1 cellular context compared by ENCODE assay signal in genomic region chr12:122031342-122032216, GRCh38.
TF ChIP-seq lines count a peak whose summit lies in the region.

No MANE protein-coding gene starts in this region.

TF ChIP-seq in K562, 482 proteins besides CTCF, POLR2A, EP300 and RAD21 (continued from another document):
- TF ChIP-seq E4F1 (CRISPR knock-in tag; IDR thresholded peaks at IDR 0.05; ENCODE audit: borderline replicate concordance) = no peak
- no peak for TF ChIP-seq PPARD (CRISPR knock-in tag; IDR thresholded peaks at IDR 0.05)
- 0 out of 2 replicates have a peak, but pooled peaks have one; percentile 32 for TF ChIP-seq KLF16 (IDR thresholded peaks at IDR 0.05)
- peak in 1 of 2 experiments; percentile 25; a peak in 1 of 4 replicates for TF ChIP-seq RCOR1 (IDR thresholded peaks at IDR 0.05; ENCODE audit: borderline replicate concordance in 1 of 2, low read depth in 2 of 2, low read length in 2 of 2)
- TF ChIP-seq, protein P1, sequence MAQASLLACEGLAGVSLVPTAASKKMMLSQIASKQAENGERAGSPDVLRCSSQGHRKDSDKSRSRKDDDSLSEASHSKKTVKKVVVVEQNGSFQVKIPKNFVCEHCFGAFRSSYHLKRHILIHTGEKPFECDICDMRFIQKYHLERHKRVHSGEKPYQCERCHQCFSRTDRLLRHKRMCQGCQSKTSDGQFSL (CRISPR knock-in tag; IDR thresholded peaks at IDR 0.05) = 0 out of 2 replicates have a peak, but pooled peaks have one; percentile 14
- TF ChIP-seq, protein P1 (tag; IDR thresholded peaks at IDR 0.05) = no peak
